Comparison of ENCODE assay signal across 19 cellular contexts in the genomic region with DNA sequence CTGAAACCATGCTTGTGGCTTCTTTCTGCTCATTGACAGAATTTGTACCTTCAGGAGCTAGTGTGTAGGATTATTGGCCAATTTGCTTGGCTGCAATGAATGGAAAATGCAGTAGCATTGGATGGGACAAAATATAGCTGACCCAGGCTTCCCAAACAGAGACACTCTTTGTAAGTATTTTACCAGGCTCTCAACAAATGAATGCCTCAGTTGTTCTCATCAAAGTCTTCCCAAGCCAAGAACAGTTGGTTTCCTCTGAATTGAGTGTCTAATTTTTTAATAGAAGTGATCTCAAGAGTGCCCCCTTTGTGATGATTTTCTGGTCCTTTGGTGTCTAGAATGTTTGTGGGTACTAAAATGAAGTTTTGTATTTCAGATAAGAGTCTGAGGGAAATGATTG.
"Had no signal": no experiment of that assay in that cellular context is flagged by ENCODE, and none has a peak within 500 bp of the region (broad histone marks: within the 10 kb centered on the region; RNA-seq: fewer than 3 reads in every experiment).

No MANE protein-coding gene starts in this region.

- H3K4me3 Mint-ChIP-seq: naive thymus-derived CD8-positive, alpha-beta T cell; nephron progenitor cell; stimulated activated effector memory CD8-positive, alpha-beta T cell treated with anti-CD3 and anti-CD28 coated beads, Interleukin-12 subunit alpha, Interleukin-12 subunit beta, amount 100 ng/mL, for 72 hours had no signal

- H3K27ac Mint-ChIP-seq: naive thymus-derived CD8-positive, alpha-beta T cell; nephron progenitor cell; stimulated activated effector memory CD8-positive, alpha-beta T cell treated with anti-CD3 and anti-CD28 coated beads, Interleukin-12 subunit alpha, Interleukin-12 subunit beta, amount 100 ng/mL, for 72 hours had no signal

- H3K36me3 Mint-ChIP-seq: stimulated activated effector memory CD8-positive, alpha-beta T cell treated with anti-CD3 and anti-CD28 coated beads, Interleukin-12 subunit alpha, Interleukin-12 subunit beta, amount 100 ng/mL, for 72 hours had no signal

- H3K4me1 Mint-ChIP-seq: naive thymus-derived CD8-positive, alpha-beta T cell; nephron progenitor cell; stimulated activated effector memory CD8-positive, alpha-beta T cell treated with anti-CD3 and anti-CD28 coated beads, Interleukin-12 subunit alpha, Interleukin-12 subunit beta, amount 100 ng/mL, for 72 hours had no signal

- DNase-seq: dorsolateral prefrontal cortex; effector CD4-positive, alpha-beta T cell; glutamatergic neuron; heart right ventricle; hippocampal formation; left cardiac atrium; left lung; mesendoderm; midbrain; naive thymus-derived CD8-positive, alpha-beta T cell; nephron progenitor cell; stimulated activated CD4-positive, alpha-beta T cell treated with anti-CD3 and anti-CD28 coated beads, Interleukin-2, amount 100 ng/mL, for 24 hours; stimulated activated CD4-positive, alpha-beta T cell treated with anti-CD3 and anti-CD28 coated beads, Interleukin-4, amount 100 ng/mL, for 24 hours; stimulated activated naive CD4-positive, alpha-beta T cell treated with Interleukin-2 at 50 U/mL for 16 hours; stomach; testis; tibial artery; upper lobe of left lung had no signal
